ENCODE assay signal across 21 cellular contexts in genomic region chr9:89871871-89872331, GRCh38.
DNase-seq lines count a peak whose midpoint lies in the region; ATAC-seq and TF ChIP-seq lines count a peak whose summit lies in the region.
"Had no signal": no experiment of that assay in that cellular context is flagged by ENCODE, and none has a peak within 500 bp of the region (broad histone marks: within the 10 kb centered on the region; RNA-seq: fewer than 3 reads in every experiment).

No MANE protein-coding gene starts in this region.

- peak; percentile 16 for ATAC-seq in naive thymus-derived CD4-positive, alpha-beta T cell
- ATAC-seq in upper lobe of right lung: no peak
- ATAC-seq in esophagus mucosa: no peak
- ATAC-seq: activated T-cell treated with anti-CD3 and anti-CD28 coated beads, Interleukin-2, amount 50 U/mL, for 72 hours; GM23338; K562; naive thymus-derived CD8-positive, alpha-beta T cell; stimulated activated naive CD8-positive, alpha-beta T cell treated with anti-CD3 and anti-CD28 coated beads, Interleukin-15, Interleukin-2, amounts not matched to agents 100 U/mL and 50 U/mL, for 24 hours had no signal

- no peaks in the 10 kb centered on the region for H3K9me3 Mint-ChIP-seq in activated CD4-positive, alpha-beta memory T cell treated with anti-CD3 and anti-CD28 coated beads for 36 hours
- H3K9me3 Mint-ChIP-seq in activated CD4-positive, alpha-beta memory T cell treated with anti-CD3 and anti-CD28 coated beads, Interleukin-2, amount 10 ng/mL, durations not matched to agents 7 days and 5 days: no peaks in the 10 kb centered on the region
- H3K9me3 Mint-ChIP-seq in naive thymus-derived CD4-positive, alpha-beta T cell: no peaks in the 10 kb centered on the region
- H3K9me3 Mint-ChIP-seq: activated T-cell treated with anti-CD3 and anti-CD28 coated beads, Interleukin-2, amount 50 U/mL, for 72 hours; GM23338; naive thymus-derived CD8-positive, alpha-beta T cell had no signal

- no peaks in the 10 kb centered on the region for H3K4me1 Mint-ChIP-seq in activated CD4-positive, alpha-beta memory T cell treated with anti-CD3 and anti-CD28 coated beads for 36 hours (ENCODE audit: low read depth)
- no peaks in the 10 kb centered on the region for H3K4me1 Mint-ChIP-seq in activated CD4-positive, alpha-beta memory T cell treated with anti-CD3 and anti-CD28 coated beads, Interleukin-2, amount 10 ng/mL, durations not matched to agents 7 days and 5 days
- H3K4me1 Mint-ChIP-seq in naive thymus-derived CD4-positive, alpha-beta T cell: no peaks in the 10 kb centered on the region
- H3K4me1 Mint-ChIP-seq: naive thymus-derived CD8-positive, alpha-beta T cell had no signal

- no peaks in the 10 kb centered on the region for H3K27me3 ChIP-seq in naive thymus-derived CD4-positive, alpha-beta T cell (ENCODE audit: control insufficient read depth in 2 of 2, insufficient read depth in 2 of 2, low read length in 2 of 2)
- H3K27me3 ChIP-seq in upper lobe of right lung: no peaks in the 10 kb centered on the region
- H3K27me3 ChIP-seq: thyroid gland had no signal

- peak; percentile 6 for DNase-seq in activated CD4-positive, alpha-beta memory T cell treated with anti-CD3 and anti-CD28 coated beads for 36 hours
- no peak for DNase-seq in activated CD4-positive, alpha-beta memory T cell treated with anti-CD3 and anti-CD28 coated beads, Interleukin-2, amount 10 ng/mL, durations not matched to agents 7 days and 5 days
- DNase-seq in cardiac septum (ENCODE audit: low spot score) (peak; percentile 76), upper lobe of right lung (peak; percentile 51), SIG-M5 treated with dmso at 0.1 percent for 504 hours (lab: John Stamatoyannopoulos, UW; ENCODE audit: unreplicated experiment) (no peak), activated gamma-delta T cell (lab: John Stamatoyannopoulos, UW) (no peak)
- DNase-seq in naive thymus-derived CD4-positive, alpha-beta T cell: peak in 1 of 9 donors; percentile 11
- DNase-seq: activated naive CD4-positive, alpha-beta T cell treated with anti-CD3 and anti-CD28 coated beads, Interleukin-2, amount 50 U/mL, for 16 hours; activated T-cell treated with anti-CD3 and anti-CD28 coated beads, Interleukin-2, amount 50 U/mL, for 72 hours; dermis blood vessel endothelial cell; GDM1; NCI-H1417; NCI-H2081 treated with DMSO at 0.1 percent for 48 hours; NCI-H82; stimulated activated naive CD8-positive, alpha-beta T cell treated with anti-CD3 and anti-CD28 coated beads, Interleukin-15, Interleukin-2, amounts not matched to agents 100 U/mL and 50 U/mL, for 24 hours; T-helper 9 cell; thyroid gland had no signal

- TF ChIP-seq CTCF in upper lobe of right lung (IDR thresholded peaks at IDR 0.05): no peak

- CTCF ChIA-PET in activated CD4-positive, alpha-beta memory T cell treated with anti-CD3 and anti-CD28 coated beads for 36 hours (lab: Charles Lee): no interaction called here
- CTCF ChIA-PET in activated CD4-positive, alpha-beta memory T cell treated with anti-CD3 and anti-CD28 coated beads, Interleukin-2, amount 10 ng/mL, durations not matched to agents 7 days and 5 days (lab: Charles Lee): no interaction called here
- CTCF ChIA-PET in naive thymus-derived CD4-positive, alpha-beta T cell (lab: Charles Lee): no interaction called here

- H3K27ac ChIP-seq in naive thymus-derived CD4-positive, alpha-beta T cell (ENCODE audit: low read depth, low read length): no peak overlapping the region
- H3K27ac ChIP-seq in upper lobe of right lung: no peak overlapping the region
- H3K27ac ChIP-seq: thyroid gland had no signal

- H3K36me3 Mint-ChIP-seq in activated CD4-positive, alpha-beta memory T cell treated with anti-CD3 and anti-CD28 coated beads for 36 hours: no peaks in the 10 kb centered on the region
- H3K36me3 Mint-ChIP-seq in activated CD4-positive, alpha-beta memory T cell treated with anti-CD3 and anti-CD28 coated beads, Interleukin-2, amount 10 ng/mL, durations not matched to agents 7 days and 5 days (ENCODE audit: low read depth): no peaks in the 10 kb centered on the region
- H3K36me3 Mint-ChIP-seq in naive thymus-derived CD4-positive, alpha-beta T cell: no peaks in the 10 kb centered on the region
- H3K36me3 Mint-ChIP-seq: naive thymus-derived CD8-positive, alpha-beta T cell had no signal

- H3K27me3 Mint-ChIP-seq in activated CD4-positive, alpha-beta memory T cell treated with anti-CD3 and anti-CD28 coated beads for 36 hours: no peaks in the 10 kb centered on the region
- no peaks in the 10 kb centered on the region for H3K27me3 Mint-ChIP-seq in activated CD4-positive, alpha-beta memory T cell treated with anti-CD3 and anti-CD28 coated beads, Interleukin-2, amount 10 ng/mL, durations not matched to agents 7 days and 5 days
- H3K27me3 Mint-ChIP-seq in naive thymus-derived CD4-positive, alpha-beta T cell: peaks cover 0 to 3% (median 0%) of the 10 kb centered on the region in 5 donors
- H3K27me3 Mint-ChIP-seq: naive thymus-derived CD8-positive, alpha-beta T cell had no signal

- no peaks in the 10 kb centered on the region for H3K36me3 ChIP-seq in naive thymus-derived CD4-positive, alpha-beta T cell (ENCODE audit: control insufficient read depth in 2 of 3, insufficient read depth in 3 of 3, low read length in 3 of 3)
- no peaks in the 10 kb centered on the region for H3K36me3 ChIP-seq in upper lobe of right lung
- H3K36me3 ChIP-seq: thyroid gland had no signal

- H3K4me3 ChIP-seq in naive thymus-derived CD4-positive, alpha-beta T cell (ENCODE audit: low read length): no peak overlapping the region
- no peak overlapping the region for H3K4me3 ChIP-seq in upper lobe of right lung
- H3K4me3 ChIP-seq: GM23338, K562, thyroid gland had no signal

- no peak overlapping the region for H3K27ac Mint-ChIP-seq in activated CD4-positive, alpha-beta memory T cell treated with anti-CD3 and anti-CD28 coated beads for 36 hours
- no peak overlapping the region for H3K27ac Mint-ChIP-seq in activated CD4-positive, alpha-beta memory T cell treated with anti-CD3 and anti-CD28 coated beads, Interleukin-2, amount 10 ng/mL, durations not matched to agents 7 days and 5 days
- H3K27ac Mint-ChIP-seq in naive thymus-derived CD4-positive, alpha-beta T cell: no peak overlapping the region
- H3K27ac Mint-ChIP-seq: activated T-cell treated with anti-CD3 and anti-CD28 coated beads, Interleukin-2, amount 50 U/mL, for 72 hours; GM23338; naive thymus-derived CD8-positive, alpha-beta T cell had no signal

- no peaks in the 10 kb centered on the region for H3K9me3 ChIP-seq in naive thymus-derived CD4-positive, alpha-beta T cell (ENCODE audit: control insufficient read depth in 2 of 3, low read length in 3 of 3)
- H3K9me3 ChIP-seq in upper lobe of right lung: no peaks in the 10 kb centered on the region
- H3K9me3 ChIP-seq: thyroid gland had no signal

- POLR2A ChIA-PET in activated CD4-positive, alpha-beta memory T cell treated with anti-CD3 and anti-CD28 coated beads for 36 hours (lab: Charles Lee): no interaction called here
- POLR2A ChIA-PET in activated CD4-positive, alpha-beta memory T cell treated with anti-CD3 and anti-CD28 coated beads, Interleukin-2, amount 10 ng/mL, durations not matched to agents 7 days and 5 days (lab: Charles Lee): no interaction called here
- POLR2A ChIA-PET in naive thymus-derived CD4-positive, alpha-beta T cell (lab: Charles Lee): no interaction called here

- no peak overlapping the region for H3K4me3 Mint-ChIP-seq in activated CD4-positive, alpha-beta memory T cell treated with anti-CD3 and anti-CD28 coated beads for 36 hours
- H3K4me3 Mint-ChIP-seq in activated CD4-positive, alpha-beta memory T cell treated with anti-CD3 and anti-CD28 coated beads, Interleukin-2, amount 10 ng/mL, durations not matched to agents 7 days and 5 days: no peak overlapping the region
- no peak overlapping the region for H3K4me3 Mint-ChIP-seq in naive thymus-derived CD4-positive, alpha-beta T cell
- H3K4me3 Mint-ChIP-seq: activated T-cell treated with anti-CD3 and anti-CD28 coated beads, Interleukin-2, amount 50 U/mL, for 72 hours; GM23338; naive thymus-derived CD8-positive, alpha-beta T cell had no signal

- no peaks in the 10 kb centered on the region for H3K4me1 ChIP-seq in naive thymus-derived CD4-positive, alpha-beta T cell (ENCODE audit: control insufficient read depth in 2 of 2, insufficient read depth in 2 of 2, low read length in 2 of 2)
- H3K4me1 ChIP-seq in upper lobe of right lung: peaks cover 15% of the 10 kb centered on the region

- intact Hi-C loops in activated CD4-positive, alpha-beta memory T cell treated with anti-CD3 and anti-CD28 coated beads for 36 hours (cut with micrococcal nuclease): no loop called here
- intact Hi-C loops in cardiac septum (cut with DNase I): loop anchor here (5.0 kb wide), 2 partner anchors 55 to 130 kb away; no protein-coding TSS in a partner anchor
- intact Hi-C loops in naive thymus-derived CD4-positive, alpha-beta T cell (cut with micrococcal nuclease): no loop called here
- intact Hi-C loops in upper lobe of right lung (cut with DNase I): no loop called here

Comparison
In these comparisons a context has a peak if more than half of its experiments do, and no peak if none do; other contexts are left out.
1. DNase-seq: peak in activated CD4-positive, alpha-beta memory T cell treated with anti-CD3 and anti-CD28 coated beads for 36 hours (single experiment), cardiac septum (single experiment) and upper lobe of right lung (single experiment); none in activated CD4-positive, alpha-beta memory T cell treated with anti-CD3 and anti-CD28 coated beads, Interleukin-2, amount 10 ng/mL, durations not matched to agents 7 days and 5 days (single experiment), SIG-M5 treated with dmso at 0.1 percent for 504 hours (single experiment) and activated gamma-delta T cell (single experiment).